ENCODE assay signal across 2 cellular contexts in the genomic region with DNA sequence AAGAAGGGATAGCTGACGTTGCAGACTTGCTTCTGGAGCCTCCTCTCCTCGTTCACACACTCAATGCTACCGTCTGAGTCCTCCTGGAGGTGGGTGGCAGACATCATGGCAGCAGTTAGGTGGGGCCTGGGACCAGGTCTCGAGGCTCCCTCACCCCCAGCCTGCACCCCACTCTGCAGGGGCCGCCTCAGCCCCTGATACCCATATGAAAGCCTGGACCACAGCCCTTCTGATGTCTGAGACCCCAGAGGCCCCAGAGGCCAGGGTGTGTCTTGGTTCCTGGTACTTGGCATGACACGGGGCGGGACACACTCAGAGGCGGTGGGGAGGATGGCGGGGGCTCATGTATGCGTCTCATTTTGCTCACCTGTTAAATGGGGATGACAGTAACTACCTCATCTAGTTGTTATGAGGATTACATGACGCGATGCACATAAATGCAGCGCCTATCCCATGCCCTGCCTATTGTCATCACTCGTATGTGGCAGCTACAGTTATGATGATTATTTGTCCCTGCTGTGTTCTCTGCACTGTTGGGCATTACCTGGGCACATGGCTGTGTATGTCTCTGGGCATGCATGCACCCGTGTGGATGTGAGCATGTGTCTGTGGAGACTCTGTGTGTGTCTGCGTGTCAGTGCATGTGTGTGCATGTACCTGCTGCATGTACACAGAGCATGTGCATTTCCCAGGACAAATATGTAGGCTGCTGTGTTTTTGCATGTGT.
TF ChIP-seq lines count a peak whose summit lies in the region.

No MANE protein-coding gene starts in this region.

TF ChIP-seq in WTC11, 78 proteins besides CTCF, POLR2A, EP300 and RAD21 (continues in another document):
- TF ChIP-seq TCF7 (CRISPR knock-in tag; IDR thresholded peaks at IDR 0.05; ENCODE audit: low read depth) (no peak), ZNF317 (CRISPR knock-in tag; IDR thresholded peaks at IDR 0.05; ENCODE audit: borderline replicate concordance, low read depth) (no peak), TEAD1 (CRISPR knock-in tag; IDR thresholded peaks at IDR 0.05) (no peak), JUN (CRISPR knock-in tag; IDR thresholded peaks at IDR 0.05) (no peak), FOXP1 (CRISPR knock-in tag; IDR thresholded peaks at IDR 0.05; ENCODE audit: borderline replicate concordance) (no peak), STAT6 (CRISPR knock-in tag; conservative IDR thresholded peaks at IDR 0.05; ENCODE audit: low read depth) (no peak), PREB (CRISPR knock-in tag; IDR thresholded peaks at IDR 0.05; ENCODE audit: borderline replicate concordance) (no peak), SMAD4 (CRISPR knock-in tag; IDR thresholded peaks at IDR 0.05) (no peak), MLX (CRISPR knock-in tag; IDR thresholded peaks at IDR 0.05) (no peak), FOXP4 (CRISPR knock-in tag; IDR thresholded peaks at IDR 0.05) (no peak)
- TF ChIP-seq, protein P1, sequence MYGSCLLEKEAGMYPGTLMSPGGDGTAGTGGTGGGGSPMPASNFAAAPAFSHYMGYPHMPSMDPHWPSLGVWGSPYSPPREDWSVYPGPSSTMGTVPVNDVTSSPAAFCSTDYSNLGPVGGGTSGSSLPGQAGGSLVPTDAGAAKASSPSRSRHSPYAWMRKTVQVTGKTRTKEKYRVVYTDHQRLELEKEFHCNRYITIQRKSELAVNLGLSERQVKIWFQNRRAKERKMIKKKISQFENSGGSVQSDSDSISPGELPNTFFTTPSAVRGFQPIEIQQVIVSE (CRISPR knock-in tag; IDR thresholded peaks at IDR 0.05; ENCODE audit: borderline replicate concordance): no peak
- TF ChIP-seq, protein P2, sequence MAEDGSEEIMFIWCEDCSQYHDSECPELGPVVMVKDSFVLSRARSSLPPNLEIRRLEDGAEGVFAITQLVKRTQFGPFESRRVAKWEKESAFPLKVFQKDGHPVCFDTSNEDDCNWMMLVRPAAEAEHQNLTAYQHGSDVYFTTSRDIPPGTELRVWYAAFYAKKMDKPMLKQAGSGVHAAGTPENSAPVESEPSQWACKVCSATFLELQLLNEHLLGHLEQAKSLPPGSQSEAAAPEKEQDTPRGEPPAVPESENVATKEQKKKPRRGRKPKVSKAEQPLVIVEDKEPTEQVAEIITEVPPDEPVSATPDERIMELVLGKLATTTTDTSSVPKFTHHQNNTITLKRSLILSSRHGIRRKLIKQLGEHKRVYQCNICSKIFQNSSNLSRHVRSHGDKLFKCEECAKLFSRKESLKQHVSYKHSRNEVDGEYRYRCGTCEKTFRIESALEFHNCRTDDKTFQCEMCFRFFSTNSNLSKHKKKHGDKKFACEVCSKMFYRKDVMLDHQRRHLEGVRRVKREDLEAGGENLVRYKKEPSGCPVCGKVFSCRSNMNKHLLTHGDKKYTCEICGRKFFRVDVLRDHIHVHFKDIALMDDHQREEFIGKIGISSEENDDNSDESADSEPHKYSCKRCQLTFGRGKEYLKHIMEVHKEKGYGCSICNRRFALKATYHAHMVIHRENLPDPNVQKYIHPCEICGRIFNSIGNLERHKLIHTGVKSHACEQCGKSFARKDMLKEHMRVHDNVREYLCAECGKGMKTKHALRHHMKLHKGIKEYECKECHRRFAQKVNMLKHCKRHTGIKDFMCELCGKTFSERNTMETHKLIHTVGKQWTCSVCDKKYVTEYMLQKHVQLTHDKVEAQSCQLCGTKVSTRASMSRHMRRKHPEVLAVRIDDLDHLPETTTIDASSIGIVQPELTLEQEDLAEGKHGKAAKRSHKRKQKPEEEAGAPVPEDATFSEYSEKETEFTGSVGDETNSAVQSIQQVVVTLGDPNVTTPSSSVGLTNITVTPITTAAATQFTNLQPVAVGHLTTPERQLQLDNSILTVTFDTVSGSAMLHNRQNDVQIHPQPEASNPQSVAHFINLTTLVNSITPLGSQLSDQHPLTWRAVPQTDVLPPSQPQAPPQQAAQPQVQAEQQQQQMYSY (CRISPR knock-in tag; IDR thresholded peaks at IDR 0.05): no peak

TF ChIP-seq in HepG2, 621 proteins besides CTCF, POLR2A, EP300 and RAD21:
- TF ChIP-seq, protein P3, sequence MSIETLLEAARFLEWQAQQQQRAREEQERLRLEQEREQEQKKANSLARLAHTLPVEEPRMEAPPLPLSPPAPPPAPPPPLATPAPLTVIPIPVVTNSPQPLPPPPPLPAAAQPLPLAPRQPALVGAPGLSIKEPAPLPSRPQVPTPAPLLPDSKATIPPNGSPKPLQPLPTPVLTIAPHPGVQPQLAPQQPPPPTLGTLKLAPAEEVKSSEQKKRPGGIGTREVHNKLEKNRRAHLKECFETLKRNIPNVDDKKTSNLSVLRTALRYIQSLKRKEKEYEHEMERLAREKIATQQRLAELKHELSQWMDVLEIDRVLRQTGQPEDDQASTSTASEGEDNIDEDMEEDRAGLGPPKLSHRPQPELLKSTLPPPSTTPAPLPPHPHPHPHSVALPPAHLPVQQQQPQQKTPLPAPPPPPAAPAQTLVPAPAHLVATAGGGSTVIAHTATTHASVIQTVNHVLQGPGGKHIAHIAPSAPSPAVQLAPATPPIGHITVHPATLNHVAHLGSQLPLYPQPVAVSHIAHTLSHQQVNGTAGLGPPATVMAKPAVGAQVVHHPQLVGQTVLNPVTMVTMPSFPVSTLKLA (IDR thresholded peaks at IDR 0.05): peak; percentile 63; the same call in 1 of the 2 replicates
- no peak for TF ChIP-seq DNMT3B (CRISPR knock-in tag; conservative IDR thresholded peaks at IDR 0.05)
